In genomic region chr12:12441891-12442461, GRCh38 we compare ENCODE assay signal across 8 cellular contexts.
DNase-seq lines count a peak whose midpoint lies in the region; ATAC-seq and TF ChIP-seq lines count a peak whose summit lies in the region.

No MANE protein-coding gene starts in this region.

- peaks cover 2 to 12% (median 11%) of the 10 kb centered on the region in 3 donors for H3K4me1 Mint-ChIP-seq in IgD-negative memory B cell
- peaks cover 11% of the 10 kb centered on the region in 2 donors for H3K4me1 Mint-ChIP-seq in stimulated activated naive B cell treated with anti-CD40 and anti-IgM and Interleukin-4, amounts not matched to agents 10 μg/mL and 1 μg/mL and 100 μg/mL, for 72 hours

- peak overlapping the region in 2 of 3 donors; percentile 52 to 97 for H3K27ac Mint-ChIP-seq in IgD-negative memory B cell
- H3K27ac Mint-ChIP-seq in stimulated activated naive B cell treated with anti-CD40 and anti-IgM and Interleukin-4, amounts not matched to agents 10 μg/mL and 1 μg/mL and 100 μg/mL, for 72 hours: peak overlapping the region; percentile 62

- H3K27me3 Mint-ChIP-seq in IgD-negative memory B cell: no peaks in the 10 kb centered on the region
- H3K27me3 Mint-ChIP-seq in stimulated activated naive B cell treated with anti-CD40 and anti-IgM and Interleukin-4, amounts not matched to agents 10 μg/mL and 1 μg/mL and 100 μg/mL, for 72 hours: no peaks in the 10 kb centered on the region

- TF ChIP-seq CTCF in fibroblast of the aortic adventitia (IDR thresholded peaks at IDR 0.05; ENCODE audit: insufficient read depth, low read length): no peak

- no peaks in the 10 kb centered on the region for H3K27me3 ChIP-seq in H7 (ENCODE audit: control insufficient read depth, insufficient read depth, low read length)

- H3K36me3 ChIP-seq in H7 (replicated peaks; ENCODE audit: control insufficient read depth, insufficient read depth, low read length): no peaks in the 10 kb centered on the region

- no peak overlapping the region for H3K4me3 ChIP-seq in fibroblast of the aortic adventitia (ENCODE audit: low read depth, low read length)
- no peak overlapping the region for H3K4me3 ChIP-seq in H7 (ENCODE audit: insufficient read depth, low read depth, low read length)

- peaks cover 0 to 2% (median 0%) of the 10 kb centered on the region in 3 donors for H3K9me3 Mint-ChIP-seq in IgD-negative memory B cell
- H3K9me3 Mint-ChIP-seq in stimulated activated naive B cell treated with anti-CD40 and anti-IgM and Interleukin-4, amounts not matched to agents 10 μg/mL and 1 μg/mL and 100 μg/mL, for 72 hours: peaks cover 5% of the 10 kb centered on the region in 2 donors

- H3K36me3 Mint-ChIP-seq in IgD-negative memory B cell: peaks cover 12% of the 10 kb centered on the region
- H3K36me3 Mint-ChIP-seq in stimulated activated naive B cell treated with anti-CD40 and anti-IgM and Interleukin-4, amounts not matched to agents 10 μg/mL and 1 μg/mL and 100 μg/mL, for 72 hours: peaks cover 23 to 26% of the 10 kb centered on the region in 2 donors

- ATAC-seq in stimulated activated naive B cell treated with anti-CD40 and anti-IgM and Interleukin-4, amounts not matched to agents 10 μg/mL and 1 μg/mL and 100 μg/mL, for 72 hours (replicated peaks): peak in 1 of 2 donors; percentile 41
- ATAC-seq in HG03520 (IDR thresholded peaks at IDR 0.05; ENCODE audit: unreplicated experiment): no peak

- DNase-seq in activated CD8-positive, alpha-beta memory T cell treated with anti-CD3 and anti-CD28 coated beads for 4 hours (ENCODE audit: low read depth in 2 of 2): peak; percentile 14 to 23
- DNase-seq in fibroblast of the aortic adventitia (ENCODE audit: low read depth) (peak; percentile 59), NCI-H2171 treated with DMSO at 0.1 percent for 48 hours (lab: John Stamatoyannopoulos, UW) (no peak), DMS79 treated with DMSO at 0.1 percent for 48 hours (lab: John Stamatoyannopoulos, UW) (no peak), H7 (no peak)
- DNase-seq in stimulated activated naive B cell treated with anti-CD40 and anti-IgM and Interleukin-4, amounts not matched to agents 10 μg/mL and 1 μg/mL and 100 μg/mL, for 72 hours: no peak

- peak overlapping the region in 1 of 4 donors; percentile 18 for H3K4me3 Mint-ChIP-seq in IgD-negative memory B cell
- H3K4me3 Mint-ChIP-seq in stimulated activated naive B cell treated with anti-CD40 and anti-IgM and Interleukin-4, amounts not matched to agents 10 μg/mL and 1 μg/mL and 100 μg/mL, for 72 hours: no peak overlapping the region

Comparison
In these comparisons a context has a peak if more than half of its experiments do, and no peak if none do; other contexts are left out.
1. DNase-seq: peak in activated CD8-positive, alpha-beta memory T cell treated with anti-CD3 and anti-CD28 coated beads for 4 hours (2 of 2) and fibroblast of the aortic adventitia (single experiment); none in stimulated activated naive B cell treated with anti-CD40 and anti-IgM and Interleukin-4, amounts not matched to agents 10 μg/mL and 1 μg/mL and 100 μg/mL, for 72 hours (single experiment), NCI-H2171 treated with DMSO at 0.1 percent for 48 hours (single experiment), DMS79 treated with DMSO at 0.1 percent for 48 hours (single experiment) and H7 (single experiment).